Comparison of ENCODE assay signal across 1 cellular context in the genomic region with DNA sequence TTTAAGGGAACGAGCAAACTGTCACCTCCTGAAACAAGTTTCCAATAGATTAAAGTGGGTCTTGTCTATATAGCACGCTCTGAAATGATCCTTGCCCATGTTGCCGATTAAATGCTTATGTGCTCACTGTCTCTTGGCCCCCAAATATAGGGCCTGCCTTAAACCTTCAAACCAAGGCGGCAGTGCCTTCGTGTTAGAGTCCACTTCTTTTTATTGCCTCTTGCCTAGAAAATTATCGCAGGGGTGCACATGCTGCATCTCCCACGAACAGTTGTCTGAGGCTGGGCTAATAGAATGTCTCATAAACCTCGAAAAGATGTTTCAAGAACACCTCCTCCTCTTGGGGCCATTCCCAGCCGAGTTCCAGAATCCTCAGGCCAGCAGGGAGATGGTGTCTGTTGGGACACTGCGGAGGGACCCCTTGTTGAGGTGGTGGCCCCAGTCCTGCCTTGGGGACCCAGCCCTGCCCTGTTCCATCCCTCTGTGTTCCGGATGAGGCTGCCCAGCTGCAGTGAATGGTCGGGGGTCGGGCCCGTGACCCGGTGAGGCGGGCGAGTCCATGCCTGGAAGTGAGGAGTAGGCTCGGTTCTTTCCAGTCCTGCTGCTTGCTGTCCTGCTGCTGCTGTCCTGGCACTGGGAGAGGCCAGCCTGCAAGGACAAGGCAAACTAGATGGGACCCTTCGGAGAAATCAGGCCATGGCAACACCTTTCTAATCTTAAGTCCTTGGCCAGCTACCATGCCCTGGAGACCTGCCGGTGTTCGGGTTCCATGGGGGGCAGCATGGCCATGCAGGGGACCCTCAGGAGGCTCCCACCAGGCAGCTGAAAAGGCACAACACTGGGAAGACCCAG.
TF ChIP-seq lines count a peak whose summit lies in the region.

No MANE protein-coding gene starts in this region.

TF ChIP-seq in GM23338, 12 proteins besides CTCF, POLR2A, EP300 and RAD21 (continued from another document):
- TF ChIP-seq ZNF114 (CRISPR knock-in tag; IDR thresholded peaks at IDR 0.05) = no peak
- no peak for TF ChIP-seq STAT1 (IDR thresholded peaks at IDR 0.05; ENCODE audit: unreplicated experiment)
- no peak for TF ChIP-seq NANOG (IDR thresholded peaks at IDR 0.05; ENCODE audit: borderline replicate concordance)
- TF ChIP-seq EZH2 (IDR thresholded peaks at IDR 0.05; ENCODE audit: low read depth, unreplicated experiment) = no peak
- TF ChIP-seq, protein P1, sequence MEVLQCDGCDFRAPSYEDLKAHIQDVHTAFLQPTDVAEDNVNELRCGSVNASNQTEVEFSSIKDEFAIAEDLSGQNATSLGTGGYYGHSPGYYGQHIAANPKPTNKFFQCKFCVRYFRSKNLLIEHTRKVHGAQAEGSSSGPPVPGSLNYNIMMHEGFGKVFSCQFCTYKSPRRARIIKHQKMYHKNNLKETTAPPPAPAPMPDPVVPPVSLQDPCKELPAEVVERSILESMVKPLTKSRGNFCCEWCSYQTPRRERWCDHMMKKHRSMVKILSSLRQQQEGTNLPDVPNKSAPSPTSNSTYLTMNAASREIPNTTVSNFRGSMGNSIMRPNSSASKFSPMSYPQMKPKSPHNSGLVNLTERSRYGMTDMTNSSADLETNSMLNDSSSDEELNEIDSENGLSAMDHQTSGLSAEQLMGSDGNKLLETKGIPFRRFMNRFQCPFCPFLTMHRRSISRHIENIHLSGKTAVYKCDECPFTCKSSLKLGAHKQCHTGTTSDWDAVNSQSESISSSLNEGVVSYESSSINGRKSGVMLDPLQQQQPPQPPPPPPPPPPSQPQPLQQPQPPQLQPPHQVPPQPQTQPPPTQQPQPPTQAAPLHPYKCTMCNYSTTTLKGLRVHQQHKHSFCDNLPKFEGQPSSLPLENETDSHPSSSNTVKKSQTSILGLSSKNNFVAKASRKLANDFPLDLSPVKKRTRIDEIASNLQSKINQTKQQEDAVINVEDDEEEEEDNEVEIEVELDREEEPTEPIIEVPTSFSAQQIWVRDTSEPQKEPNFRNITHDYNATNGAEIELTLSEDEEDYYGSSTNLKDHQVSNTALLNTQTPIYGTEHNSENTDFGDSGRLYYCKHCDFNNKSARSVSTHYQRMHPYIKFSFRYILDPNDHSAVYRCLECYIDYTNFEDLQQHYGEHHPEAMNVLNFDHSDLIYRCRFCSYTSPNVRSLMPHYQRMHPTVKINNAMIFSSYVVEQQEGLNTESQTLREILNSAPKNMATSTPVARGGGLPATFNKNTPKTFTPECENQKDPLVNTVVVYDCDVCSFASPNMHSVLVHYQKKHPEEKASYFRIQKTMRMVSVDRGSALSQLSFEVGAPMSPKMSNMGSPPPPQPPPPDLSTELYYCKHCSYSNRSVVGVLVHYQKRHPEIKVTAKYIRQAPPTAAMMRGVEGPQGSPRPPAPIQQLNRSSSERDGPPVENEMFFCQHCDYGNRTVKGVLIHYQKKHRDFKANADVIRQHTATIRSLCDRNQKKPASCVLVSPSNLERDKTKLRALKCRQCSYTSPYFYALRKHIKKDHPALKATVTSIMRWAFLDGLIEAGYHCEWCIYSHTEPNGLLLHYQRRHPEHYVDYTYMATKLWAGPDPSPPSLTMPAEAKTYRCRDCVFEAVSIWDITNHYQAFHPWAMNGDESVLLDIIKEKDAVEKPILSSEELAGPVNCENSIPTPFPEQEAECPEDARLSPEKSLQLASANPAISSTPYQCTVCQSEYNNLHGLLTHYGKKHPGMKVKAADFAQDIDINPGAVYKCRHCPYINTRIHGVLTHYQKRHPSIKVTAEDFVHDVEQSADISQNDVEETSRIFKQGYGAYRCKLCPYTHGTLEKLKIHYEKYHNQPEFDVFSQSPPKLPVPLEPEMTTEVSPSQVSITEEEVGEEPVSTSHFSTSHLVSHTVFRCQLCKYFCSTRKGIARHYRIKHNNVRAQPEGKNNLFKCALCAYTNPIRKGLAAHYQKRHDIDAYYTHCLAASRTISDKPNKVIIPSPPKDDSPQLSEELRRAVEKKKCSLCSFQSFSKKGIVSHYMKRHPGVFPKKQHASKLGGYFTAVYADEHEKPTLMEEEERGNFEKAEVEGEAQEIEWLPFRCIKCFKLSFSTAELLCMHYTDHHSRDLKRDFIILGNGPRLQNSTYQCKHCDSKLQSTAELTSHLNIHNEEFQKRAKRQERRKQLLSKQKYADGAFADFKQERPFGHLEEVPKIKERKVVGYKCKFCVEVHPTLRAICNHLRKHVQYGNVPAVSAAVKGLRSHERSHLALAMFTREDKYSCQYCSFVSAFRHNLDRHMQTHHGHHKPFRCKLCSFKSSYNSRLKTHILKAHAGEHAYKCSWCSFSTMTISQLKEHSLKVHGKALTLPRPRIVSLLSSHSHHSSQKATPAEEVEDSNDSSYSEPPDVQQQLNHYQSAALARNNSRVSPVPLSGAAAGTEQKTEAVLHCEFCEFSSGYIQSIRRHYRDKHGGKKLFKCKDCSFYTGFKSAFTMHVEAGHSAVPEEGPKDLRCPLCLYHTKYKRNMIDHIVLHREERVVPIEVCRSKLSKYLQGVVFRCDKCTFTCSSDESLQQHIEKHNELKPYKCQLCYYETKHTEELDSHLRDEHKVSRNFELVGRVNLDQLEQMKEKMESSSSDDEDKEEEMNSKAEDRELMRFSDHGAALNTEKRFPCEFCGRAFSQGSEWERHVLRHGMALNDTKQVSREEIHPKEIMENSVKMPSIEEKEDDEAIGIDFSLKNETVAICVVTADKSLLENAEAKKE (CRISPR knock-in tag; IDR thresholded peaks at IDR 0.05) = no peak
- no peak for TF ChIP-seq ZNF331 (CRISPR knock-in tag; IDR thresholded peaks at IDR 0.05; ENCODE audit: low read depth)
- TF ChIP-seq, protein P2, sequence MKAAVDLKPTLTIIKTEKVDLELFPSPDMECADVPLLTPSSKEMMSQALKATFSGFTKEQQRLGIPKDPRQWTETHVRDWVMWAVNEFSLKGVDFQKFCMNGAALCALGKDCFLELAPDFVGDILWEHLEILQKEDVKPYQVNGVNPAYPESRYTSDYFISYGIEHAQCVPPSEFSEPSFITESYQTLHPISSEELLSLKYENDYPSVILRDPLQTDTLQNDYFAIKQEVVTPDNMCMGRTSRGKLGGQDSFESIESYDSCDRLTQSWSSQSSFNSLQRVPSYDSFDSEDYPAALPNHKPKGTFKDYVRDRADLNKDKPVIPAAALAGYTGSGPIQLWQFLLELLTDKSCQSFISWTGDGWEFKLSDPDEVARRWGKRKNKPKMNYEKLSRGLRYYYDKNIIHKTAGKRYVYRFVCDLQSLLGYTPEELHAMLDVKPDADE (IDR thresholded peaks at IDR 0.05) = no peak
TF ChIP-seq in GM23338: peak in this region for 0.
